9 cellular contexts compared by ENCODE assay signal in the genomic region with DNA sequence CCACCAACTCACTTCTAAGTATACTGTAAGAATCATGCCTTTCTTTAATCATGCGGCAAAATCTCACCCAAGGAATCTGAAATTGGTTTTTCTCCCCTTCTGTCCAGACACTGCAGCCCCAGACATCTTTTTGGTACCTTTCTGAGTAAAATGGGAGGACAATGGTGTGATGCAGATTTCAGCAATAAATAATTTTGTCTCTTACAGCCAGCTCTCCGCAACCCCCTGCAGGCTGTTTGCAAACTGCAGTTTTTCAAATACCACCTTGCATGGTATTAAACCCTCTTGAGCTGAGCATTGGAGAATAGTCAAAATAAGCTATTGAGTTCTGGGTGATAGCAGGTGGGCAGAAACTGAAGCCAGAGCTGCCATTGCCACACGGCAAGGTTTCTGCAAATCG. TPM values are rescaled to one million over a fixed set of nuclear protein-coding genes. Genes with fewer than 3 reads are reported as not detected.
DNase-seq lines count a peak whose midpoint lies in the region; ATAC-seq and TF ChIP-seq lines count a peak whose summit lies in the region.
"Had no signal": no experiment of that assay in that cellular context is flagged by ENCODE, and none has a peak within 500 bp of the region (broad histone marks: within the 10 kb centered on the region; RNA-seq: fewer than 3 reads in every experiment).

No MANE protein-coding gene starts in this region.

- POLR2A ChIA-PET in PC-3 (lab: Charles Lee; ENCODE audit: unreplicated experiment): interaction anchor here (1.0 kb wide), 1 partner anchor 33 kb away, joined by 3 read pairs; the partner anchor contains the start of gene GPR39
- POLR2A ChIA-PET in naive thymus-derived CD8-positive, alpha-beta T cell (lab: Charles Lee): no interaction called here

- H3K4me1 Mint-ChIP-seq in stimulated activated memory B cell treated with anti-CD40 and anti-IgM and Interleukin-4, amounts not matched to agents 10 μg/mL and 1 μg/mL and 100 μg/mL, for 72 hours: no peaks in the 10 kb centered on the region
- no peaks in the 10 kb centered on the region for H3K4me1 Mint-ChIP-seq in naive thymus-derived CD8-positive, alpha-beta T cell

- H3K27ac ChIP-seq in PC-3 (ENCODE audit: low read length): no peak overlapping the region

- no peaks in the 10 kb centered on the region for H3F3A ChIP-seq in PC-3 (ENCODE audit: low read length, unreplicated experiment)

- intact Hi-C loops in PC-3 (cut with micrococcal nuclease): loop anchor here (1.0 kb wide), 2 partner anchors 30 to 48 kb away; no protein-coding TSS in a partner anchor

- no peak overlapping the region for H3K4me2 ChIP-seq in PC-3 (ENCODE audit: low read length)

- no TSS peak for BruUV-seq in PC-3 (replicated peaks; lab: Mats Ljungman, UMichigan)

- no peaks in the 10 kb centered on the region for H3K9me3 ChIP-seq in PC-3 (ENCODE audit: low read length)

- H2AFZ ChIP-seq in PC-3 (ENCODE audit: low read length): no peak overlapping the region

- peak; percentile 72 for ATAC-seq in PC-3
- ATAC-seq in stimulated activated memory B cell treated with anti-CD40 and anti-IgM and Interleukin-4, amounts not matched to agents 10 μg/mL and 1 μg/mL and 100 μg/mL, for 72 hours: peak; percentile 47
- no peak for ATAC-seq in naive thymus-derived CD8-positive, alpha-beta T cell
- ATAC-seq in HG02798 (IDR thresholded peaks at IDR 0.05; ENCODE audit: poor library complexity, unreplicated experiment): no peak

- H3K27me3 Mint-ChIP-seq in stimulated activated memory B cell treated with anti-CD40 and anti-IgM and Interleukin-4, amounts not matched to agents 10 μg/mL and 1 μg/mL and 100 μg/mL, for 72 hours: no peaks in the 10 kb centered on the region
- peaks cover 0 to 10% (median 0%) of the 10 kb centered on the region in 5 donors for H3K27me3 Mint-ChIP-seq in naive thymus-derived CD8-positive, alpha-beta T cell

- H3K27ac Mint-ChIP-seq in stimulated activated memory B cell treated with anti-CD40 and anti-IgM and Interleukin-4, amounts not matched to agents 10 μg/mL and 1 μg/mL and 100 μg/mL, for 72 hours: no peak overlapping the region
- no peak overlapping the region for H3K27ac Mint-ChIP-seq in naive thymus-derived CD8-positive, alpha-beta T cell

- H3K27me3 ChIP-seq in PC-3 (ENCODE audit: low read length): no peaks in the 10 kb centered on the region
- H3K27me3 ChIP-seq: BLaER1 treated with 17β-estradiol and CSF1 and Interleukin-3, amounts not matched to agents 10 nM and 100 nM had no signal

- H3K4me3 ChIP-seq in PC-3 (ENCODE audit: low read length): no peak overlapping the region
- H3K4me3 ChIP-seq: BLaER1 treated with 17β-estradiol and CSF1 and Interleukin-3, amounts not matched to agents 10 nM and 100 nM had no signal

- DNase-seq in NCI-H2029 (lab: John Stamatoyannopoulos, UW): peak; percentile 7
- DNase-seq in NCI-H2029 treated with DMSO at 0.1 percent for 48 hours (lab: John Stamatoyannopoulos, UW): no peak
- DNase-seq in PC-3: peak; percentile 66
- DNase-seq in germinal center (ENCODE audit: low spot score): peak; percentile 4
- no peak for DNase-seq in naive thymus-derived CD8-positive, alpha-beta T cell
- DNase-seq in activated gamma-delta T cell (lab: John Stamatoyannopoulos, UW): no peak

- H3K36me3 ChIP-seq in PC-3 (ENCODE audit: low read depth, low read length): peaks cover 23% of the 10 kb centered on the region
- H3K36me3 ChIP-seq: BLaER1 treated with 17β-estradiol and CSF1 and Interleukin-3, amounts not matched to agents 10 nM and 100 nM had no signal

- no peaks in the 10 kb centered on the region for H3K36me3 Mint-ChIP-seq in stimulated activated memory B cell treated with anti-CD40 and anti-IgM and Interleukin-4, amounts not matched to agents 10 μg/mL and 1 μg/mL and 100 μg/mL, for 72 hours
- H3K36me3 Mint-ChIP-seq in naive thymus-derived CD8-positive, alpha-beta T cell: no peaks in the 10 kb centered on the region

- TF ChIP-seq CTCF in PC-3 (conservative IDR thresholded peaks at IDR 0.05; ENCODE audit: low read depth, low read length): peak; percentile 89

- CTCF ChIA-PET in PC-3 (lab: Charles Lee): interaction anchor here (0.6 to 1.1 kb wide), 5 partner anchors 11 to 100 kb away, joined by 3 to 12 read pairs (median 3); no protein-coding TSS in a partner anchor

- peaks cover 12% of the 10 kb centered on the region for H3K9me3 Mint-ChIP-seq in stimulated activated memory B cell treated with anti-CD40 and anti-IgM and Interleukin-4, amounts not matched to agents 10 μg/mL and 1 μg/mL and 100 μg/mL, for 72 hours
- H3K9me3 Mint-ChIP-seq in naive thymus-derived CD8-positive, alpha-beta T cell: peaks cover 1 to 27% (median 9%) of the 10 kb centered on the region in 9 donors

- peaks cover 8% of the 10 kb centered on the region; the same call in 1 of the 2 replicates for H3K4me1 ChIP-seq in PC-3 (ENCODE audit: insufficient read depth, low read length)

- H3K79me2 ChIP-seq in PC-3 (ENCODE audit: low read length): peaks cover 72% of the 10 kb centered on the region

- no peaks in the 10 kb centered on the region for H4K20me1 ChIP-seq in PC-3 (ENCODE audit: low read length)
- H4K20me1 ChIP-seq: BLaER1 treated with 17β-estradiol and CSF1 and Interleukin-3, amounts not matched to agents 10 nM and 100 nM had no signal

- no peak overlapping the region for H3K4me3 Mint-ChIP-seq in stimulated activated memory B cell treated with anti-CD40 and anti-IgM and Interleukin-4, amounts not matched to agents 10 μg/mL and 1 μg/mL and 100 μg/mL, for 72 hours
- H3K4me3 Mint-ChIP-seq in naive thymus-derived CD8-positive, alpha-beta T cell: no peak overlapping the region

- H3K9me2 ChIP-seq in PC-3 (replicated peaks; ENCODE audit: low read length): no peaks in the 10 kb centered on the region

- H3K9ac ChIP-seq in PC-3 (ENCODE audit: low read length): no peak overlapping the region

RNA-seq across cellular contexts. Expression of gene GPR39, which starts 32.2 kb away (rescaled TPM):
- total RNA-seq in PC-3 (2014; rRNA removed): 34.8 and 43.2 TPM in 2 replicates
- total RNA-seq in naive thymus-derived CD8-positive, alpha-beta T cell: not detected
- polyA plus RNA-seq in naive thymus-derived CD8-positive, alpha-beta T cell: not detected

Comparison
In these comparisons a context has a peak if more than half of its experiments do, and no peak if none do; other contexts are left out.
1. DNase-seq: peak in NCI-H2029 (single experiment), PC-3 (single experiment) and germinal center (single experiment); none in NCI-H2029 treated with DMSO at 0.1 percent for 48 hours (single experiment), naive thymus-derived CD8-positive, alpha-beta T cell (0 of 10) and activated gamma-delta T cell (single experiment).
2. ATAC-seq: peak in PC-3 (single experiment) and stimulated activated memory B cell treated with anti-CD40 and anti-IgM and Interleukin-4, amounts not matched to agents 10 μg/mL and 1 μg/mL and 100 μg/mL, for 72 hours (single experiment); none in naive thymus-derived CD8-positive, alpha-beta T cell (0 of 2) and HG02798 (single experiment).
3. RNA of gene GPR39, which starts 32.2 kb away (total RNA-seq): 34.8 to 43.2 TPM in PC-3; not detected in naive thymus-derived CD8-positive, alpha-beta T cell; every median in the first group is over 10 times any median in the second.